In the genomic region with DNA sequence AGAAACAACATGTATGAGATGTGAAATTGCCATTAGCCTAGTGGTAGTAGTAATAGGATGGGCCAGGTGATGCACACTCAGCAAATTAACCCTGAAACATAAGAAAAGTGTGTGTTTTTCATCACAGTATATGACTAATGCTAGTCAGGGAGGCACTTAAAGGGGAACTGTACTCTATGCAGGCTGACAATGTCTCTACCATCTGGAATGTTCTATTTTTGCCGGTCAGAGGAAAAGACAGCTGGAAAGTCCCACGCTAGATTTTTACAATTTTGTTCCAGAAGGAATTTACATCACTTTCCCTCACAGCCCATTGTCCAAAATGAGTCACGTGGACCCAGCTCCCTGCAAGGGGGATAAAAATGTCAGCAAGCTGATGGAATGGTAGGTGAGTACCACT, we compare ENCODE assay signal across 16 cellular contexts.
DNase-seq lines count a peak whose midpoint lies in the region; ATAC-seq lines count a peak whose summit lies in the region.
"Had no signal": no experiment of that assay in that cellular context is flagged by ENCODE, and none has a peak within 500 bp of the region (broad histone marks: within the 10 kb centered on the region; RNA-seq: fewer than 3 reads in every experiment).

No MANE protein-coding gene starts in this region.

- peak; percentile 57 for DNase-seq in EL
- peak; percentile 70 for DNase-seq in fibroblast of peridontal ligament (ENCODE audit: extremely low read depth)
- peak; percentile 58 for DNase-seq in skeletal muscle cell (ENCODE audit: low read depth)
- no peak for DNase-seq in activated CD4-positive, CD25-positive, alpha-beta regulatory T cell treated with anti-CD3 and anti-CD28 coated beads, Interleukin-2, amount 50 U/mL, for 72 hours
- DNase-seq in SIG-M5 (lab: John Stamatoyannopoulos, UW): no peak
- DNase-seq in GM19240 (ENCODE audit: insufficient read length, low spot score): no peak
- DNase-seq: activated CD8-positive, alpha-beta T cell treated with anti-CD3 and anti-CD28 coated beads for 36 hours; dermis blood vessel endothelial cell; DND-41; H7; mesendoderm; NCI-H2029; NCI-H524 treated with DMSO at 0.1 percent for 48 hours; retina had no signal

- H3K4me1 Mint-ChIP-seq in activated T-helper 17 cell treated with anti-CD3 and anti-CD28 coated beads, Interleukin-2, amount 50 U/mL, for 72 hours: peaks cover 4% of the 10 kb centered on the region

- H3K27ac Mint-ChIP-seq in activated T-helper 17 cell treated with anti-CD3 and anti-CD28 coated beads, Interleukin-2, amount 50 U/mL, for 72 hours: no peak overlapping the region
- H3K27ac Mint-ChIP-seq: activated CD8-positive, alpha-beta T cell treated with anti-CD3 and anti-CD28 coated beads for 36 hours; activated T-helper 2 cell treated with anti-CD3 and anti-CD28 coated beads, Interferon-gamma antibody, Interleukin-2, Interleukin-4, amounts not matched to agents 10 μg/mL and 5 μg/mL and 100 μg/mL, durations not matched to agents 14 hours and 24 hours and 36 hours had no signal

- H3K9me3 Mint-ChIP-seq in activated T-helper 17 cell treated with anti-CD3 and anti-CD28 coated beads, Interleukin-2, amount 50 U/mL, for 72 hours: peaks cover 4% of the 10 kb centered on the region
- H3K9me3 Mint-ChIP-seq: activated CD8-positive, alpha-beta T cell treated with anti-CD3 and anti-CD28 coated beads for 36 hours had no signal

- no peaks in the 10 kb centered on the region for H3K27me3 Mint-ChIP-seq in activated T-helper 17 cell treated with anti-CD3 and anti-CD28 coated beads, Interleukin-2, amount 50 U/mL, for 72 hours
- H3K27me3 Mint-ChIP-seq: activated CD8-positive, alpha-beta T cell treated with anti-CD3 and anti-CD28 coated beads for 36 hours had no signal

- H3K36me3 Mint-ChIP-seq in activated T-helper 17 cell treated with anti-CD3 and anti-CD28 coated beads, Interleukin-2, amount 50 U/mL, for 72 hours (ENCODE audit: low read depth): no peaks in the 10 kb centered on the region

- H3K4me3 Mint-ChIP-seq in activated T-helper 17 cell treated with anti-CD3 and anti-CD28 coated beads, Interleukin-2, amount 50 U/mL, for 72 hours: no peak overlapping the region
- H3K4me3 Mint-ChIP-seq: activated CD8-positive, alpha-beta T cell treated with anti-CD3 and anti-CD28 coated beads for 36 hours had no signal

- H3K4me3 ChIP-seq in skeletal muscle cell (ENCODE audit: low read depth, low read length): no peak overlapping the region

- ATAC-seq in activated T-helper 17 cell treated with anti-CD3 and anti-CD28 coated beads, Interleukin-2, amount 50 U/mL, for 72 hours (replicated peaks): peak; percentile 42
- ATAC-seq: activated CD8-positive, alpha-beta T cell treated with anti-CD3 and anti-CD28 coated beads for 36 hours had no signal

Comparison
In these comparisons a context has a peak if more than half of its experiments do, and no peak if none do; other contexts are left out.
1. DNase-seq: peak in EL (single experiment), fibroblast of peridontal ligament (single experiment) and skeletal muscle cell (single experiment); none in activated CD4-positive, CD25-positive, alpha-beta regulatory T cell treated with anti-CD3 and anti-CD28 coated beads, Interleukin-2, amount 50 U/mL, for 72 hours (single experiment), SIG-M5 (single experiment) and GM19240 (single experiment).